11 cellular contexts compared by ENCODE assay signal in the genomic region with DNA sequence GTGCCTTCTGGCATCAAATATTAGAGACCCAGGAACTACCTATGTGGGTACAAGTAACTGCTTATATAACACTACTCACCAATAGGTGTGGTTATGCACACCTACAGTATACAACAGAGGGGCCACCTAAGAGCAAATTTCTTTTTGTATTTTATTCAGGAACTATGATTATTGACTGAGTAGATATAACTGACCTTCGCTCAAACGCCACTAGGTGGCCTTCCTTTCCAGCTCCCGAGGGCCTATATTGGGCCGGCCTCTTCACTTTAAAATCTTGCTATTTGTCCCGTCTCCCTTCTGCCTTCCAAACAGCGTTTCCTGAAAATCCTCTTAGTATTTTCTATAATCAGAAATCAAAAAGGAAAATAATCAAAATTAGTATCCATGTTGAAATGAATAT. TPM values are rescaled to one million over a fixed set of nuclear protein-coding genes. Genes with fewer than 3 reads are reported as not detected.
DNase-seq lines count a peak whose midpoint lies in the region; ATAC-seq, FAIRE-seq and TF ChIP-seq lines count a peak whose summit lies in the region.
"Had no signal": no experiment of that assay in that cellular context is flagged by ENCODE, and none has a peak within 500 bp of the region (broad histone marks: within the 10 kb centered on the region; RNA-seq: fewer than 3 reads in every experiment).

No MANE protein-coding gene starts in this region.

- DNase-seq in COLO829 (ENCODE audit: low spot score) (peak; percentile 9), HK-2 (ENCODE audit: unreplicated experiment) (peak; percentile 7), body of pancreas (peak in 1 of 4 donors; percentile 22), lower lobe of right lung (no peak), NCI-H1930 (lab: John Stamatoyannopoulos, UW) (no peak), foreskin melanocyte (no peak), SIG-M5 treated with dmso at 0.1 percent for 504 hours (lab: John Stamatoyannopoulos, UW; ENCODE audit: unreplicated experiment) (no peak), GM12892 (ENCODE audit: insufficient read length) (no peak)
- DNase-seq: activated CD8-positive, alpha-beta memory T cell treated with anti-CD3 and anti-CD28 coated beads, Interleukin-2, amount 10 ng/mL, durations not matched to agents 7 days and 5 days; NCI-H1092 had no signal

- WGBS in body of pancreas, 2 donors: 19 to 25% methylated on average over 6 of the region's 6 CpGs

- ATAC-seq in body of pancreas (no peak), lower lobe of right lung (no peak)
- ATAC-seq: activated CD8-positive, alpha-beta memory T cell treated with anti-CD3 and anti-CD28 coated beads, Interleukin-2, amount 10 ng/mL, durations not matched to agents 7 days and 5 days had no signal

- no peak for TF ChIP-seq POLR2A in body of pancreas (IDR thresholded peaks at IDR 0.05)
- TF ChIP-seq POLR2A in GM12892 (IDR thresholded peaks at IDR 0.05; ENCODE audit: low read depth, low read length): no peak

- H3K36me3 ChIP-seq in body of pancreas (replicated peaks in 1 of 2; ENCODE audit: insufficient read depth in 1 of 2, low read depth in 2 of 2) (no peaks in the 10 kb centered on the region), lower lobe of right lung (no peaks in the 10 kb centered on the region)
- H3K36me3 ChIP-seq: SJCRH30 had no signal

- H3K9me3 ChIP-seq in body of pancreas: no peaks in the 10 kb centered on the region
- no peaks in the 10 kb centered on the region for H3K9me3 ChIP-seq in lower lobe of right lung
- H3K9me3 ChIP-seq: SJCRH30 had no signal

- no peak for FAIRE-seq in GM12892 (lab: Jason Lieb, UNC)

- H3K4me3 ChIP-seq in body of pancreas: no peak overlapping the region
- no peak overlapping the region for H3K4me3 ChIP-seq in lower lobe of right lung
- H3K4me3 ChIP-seq: SJCRH30 had no signal

- H3K27me3 ChIP-seq in body of pancreas (no peaks in the 10 kb centered on the region), lower lobe of right lung (ENCODE audit: low read depth) (no peaks in the 10 kb centered on the region)
- H3K27me3 ChIP-seq: SJCRH30 had no signal

- intact Hi-C loops in body of pancreas (cut with DNase I) (no loop called here), lower lobe of right lung (cut with DNase I) (no loop called here)

- H3K4me1 ChIP-seq in body of pancreas (no peaks in the 10 kb centered on the region), lower lobe of right lung (no peaks in the 10 kb centered on the region)
- H3K4me1 ChIP-seq: SJCRH30 had no signal

- no peak overlapping the region for H3K27ac ChIP-seq in body of pancreas
- H3K27ac ChIP-seq in lower lobe of right lung: no peak overlapping the region
- H3K27ac ChIP-seq: SJCRH30 had no signal

- TF ChIP-seq CTCF in body of pancreas (IDR thresholded peaks at IDR 0.05) (peak in 5 of 7 experiments; percentile 6 to 28 (median 16)), lower lobe of right lung (IDR thresholded peaks at IDR 0.05) (peak; percentile 30)

RNA-seq across cellular contexts. Expression of gene PABPC5, which starts 19.9 kb away (rescaled TPM):
- total RNA-seq in body of pancreas (under 1 TPM in 1 of 2 donors, not detected in 1; 0.26 TPM), lower lobe of right lung (1.6 TPM)
- polyA plus RNA-seq in GM12892 (2012; ENCODE audit: missing spikeins): not detected
- total RNA-seq: activated CD8-positive, alpha-beta memory T cell treated with anti-CD3 and anti-CD28 coated beads, Interleukin-2, amount 10 ng/mL, durations not matched to agents 7 days and 5 days had no signal

Comparison
In these comparisons a context has a peak if more than half of its experiments do, and no peak if none do; other contexts are left out.
1. DNase-seq: peak in COLO829 (single experiment) and HK-2 (single experiment); none in lower lobe of right lung (single experiment), NCI-H1930 (0 of 2), foreskin melanocyte (single experiment), SIG-M5 treated with dmso at 0.1 percent for 504 hours (single experiment) and GM12892 (single experiment).